ENCODE assay signal across 13 cellular contexts in genomic region chr5:65478336-65478735, GRCh38.
"Had no signal": no experiment of that assay in that cellular context is flagged by ENCODE, and none has a peak within 500 bp of the region (broad histone marks: within the 10 kb centered on the region; RNA-seq: fewer than 3 reads in every experiment).

No MANE protein-coding gene starts in this region.

- H3K36me3 ChIP-seq: esophagus muscularis mucosa, heart left ventricle, pancreas, spleen, tibial nerve had no signal

- H3K4me3 ChIP-seq: esophagus muscularis mucosa, heart left ventricle, pancreas, spleen, tibial nerve had no signal

- DNase-seq: activated CD4-positive, alpha-beta T cell treated with anti-CD3 and anti-CD28 coated beads, Interleukin-2, amount 50 U/mL, for 1 hour; activated naive CD4-positive, alpha-beta T cell treated with anti-CD3 and anti-CD28 coated beads, Interleukin-2, amount 50 U/mL, for 16 hours; amniotic stem cell; heart left ventricle; kidney; left ventricle myocardium superior; pancreas; retina; spleen; stimulated activated CD4-positive, alpha-beta T cell treated with anti-CD3 and anti-CD28 coated beads, Interleukin-1b, Interleukin-23, amount 100 ng/mL, for 48 hours had no signal

- H3K9me3 ChIP-seq: esophagus muscularis mucosa, heart left ventricle, pancreas, spleen, tibial nerve had no signal

- H3K27ac ChIP-seq: esophagus muscularis mucosa, heart left ventricle, pancreas, spleen, tibial nerve had no signal

- H3K27me3 ChIP-seq: esophagus muscularis mucosa, heart left ventricle, pancreas, tibial nerve had no signal

- ATAC-seq: heart left ventricle; left ventricle myocardium superior; pancreas; stimulated activated memory B cell treated with anti-CD40 and anti-IgM and Interleukin-4, amounts not matched to agents 10 μg/mL and 1 μg/mL and 100 μg/mL, for 72 hours had no signal
